In genomic region chr17:7478276-7479138, GRCh38 we compare ENCODE assay signal across 1 cellular context.
A peak's percentile ranks its signal among the peaks of the same experiment; 100 is the strongest.
TF ChIP-seq lines count a peak whose summit lies in the region.

No MANE protein-coding gene starts in this region.

TF ChIP-seq in HepG2, 621 proteins besides CTCF, POLR2A, EP300 and RAD21 (continues in another document):
- 0 out of 2 replicates have a peak, but pooled peaks have one; percentile 24 for TF ChIP-seq ZNF574 (CRISPR knock-in tag; IDR thresholded peaks at IDR 0.05)
- 0 out of 2 replicates have a peak, but pooled peaks have one; percentile 26 for TF ChIP-seq PCBP1 (IDR thresholded peaks at IDR 0.05; ENCODE audit: borderline replicate concordance, low read depth, low read length)
- TF ChIP-seq ZGPAT (CRISPR knock-in tag; IDR thresholded peaks at IDR 0.05): no peak
- TF ChIP-seq RBM39 (IDR thresholded peaks at IDR 0.05; ENCODE audit: low read depth, low read length, poor library complexity, severe bottlenecking): peak; percentile 13
- TF ChIP-seq PHF21A (CRISPR knock-in tag; IDR thresholded peaks at IDR 0.05): no peak
- TF ChIP-seq PHF8 (CRISPR knock-in tag; IDR thresholded peaks at IDR 0.05): no peak
- 0 out of 2 replicates have a peak, but pooled peaks have one; percentile 39 for TF ChIP-seq ZNF589 (CRISPR knock-in tag; conservative IDR thresholded peaks at IDR 0.05)
- 0 out of 2 replicates have a peak, but pooled peaks have one; percentile 24 for TF ChIP-seq ZNF547 (CRISPR knock-in tag; IDR thresholded peaks at IDR 0.05)
- 0 out of 2 replicates have a peak, but pooled peaks have one; percentile 1 for TF ChIP-seq SIN3A (IDR thresholded peaks at IDR 0.05; ENCODE audit: borderline replicate concordance, low read depth, low read length)
- 0 out of 2 replicates have a peak, but pooled peaks have one; percentile 15 for TF ChIP-seq ESRRA (CRISPR knock-in tag; IDR thresholded peaks at IDR 0.05; ENCODE audit: low read depth)
- TF ChIP-seq ZNF44 (CRISPR knock-in tag; IDR thresholded peaks at IDR 0.05): no peak
- TF ChIP-seq ZNF839 (CRISPR knock-in tag; IDR thresholded peaks at IDR 0.05; ENCODE audit: borderline replicate concordance): peak; percentile 53; the same call in 1 of the 2 replicates
- TF ChIP-seq THAP11 (CRISPR knock-in tag; IDR thresholded peaks at IDR 0.05): 0 out of 2 replicates have a peak, but pooled peaks have one; percentile 8
- TF ChIP-seq IRX3 (CRISPR knock-in tag; IDR thresholded peaks at IDR 0.05; ENCODE audit: borderline replicate concordance, low read depth): 0 out of 2 replicates have a peak, but pooled peaks have one; percentile 18
- TF ChIP-seq TFDP2 (CRISPR knock-in tag; IDR thresholded peaks at IDR 0.05): no peak
- no peak for TF ChIP-seq ZNF292 (CRISPR knock-in tag; IDR thresholded peaks at IDR 0.05; ENCODE audit: borderline replicate concordance, low read depth)
- TF ChIP-seq CHD2 (IDR thresholded peaks at IDR 0.05; ENCODE audit: low read depth, low read length): 0 out of 2 replicates have a peak, but pooled peaks have one; percentile 23
- TF ChIP-seq ZNF598 (CRISPR knock-in tag; IDR thresholded peaks at IDR 0.05; ENCODE audit: borderline replicate concordance): peak; percentile 48; the same call in 1 of the 2 replicates
- peak; percentile 53 for TF ChIP-seq HDAC1 (CRISPR knock-in tag; IDR thresholded peaks at IDR 0.05)
- TF ChIP-seq MYC (CRISPR knock-in tag; IDR thresholded peaks at IDR 0.05; ENCODE audit: borderline replicate concordance): peak; percentile 12; the same call in 1 of the 2 replicates
- TF ChIP-seq ATF3 (CRISPR knock-in tag; IDR thresholded peaks at IDR 0.05): no peak
- peak; percentile 52; the same call in 1 of the 2 replicates for TF ChIP-seq ZNF687 (CRISPR knock-in tag; IDR thresholded peaks at IDR 0.05)
- TF ChIP-seq SOX6 (IDR thresholded peaks at IDR 0.05): no peak
- TF ChIP-seq SOX6 (CRISPR knock-in tag; IDR thresholded peaks at IDR 0.05): 0 out of 2 replicates have a peak, but pooled peaks have one; percentile 15
- 0 out of 2 replicates have a peak, but pooled peaks have one; percentile 13 for TF ChIP-seq ZNF230 (CRISPR knock-in tag; IDR thresholded peaks at IDR 0.05)
- 0 out of 2 replicates have a peak, but pooled peaks have one; percentile 35 for TF ChIP-seq ZNF468 (CRISPR knock-in tag; IDR thresholded peaks at IDR 0.05)
- no peak for TF ChIP-seq IRF9 (CRISPR knock-in tag; IDR thresholded peaks at IDR 0.05; ENCODE audit: borderline replicate concordance)
- no peak for TF ChIP-seq ZNF501 (CRISPR knock-in tag; IDR thresholded peaks at IDR 0.05)
- TF ChIP-seq BATF2 (CRISPR knock-in tag; IDR thresholded peaks at IDR 0.05): 0 out of 2 replicates have a peak, but pooled peaks have one; percentile 46
- TF ChIP-seq MTF1 (CRISPR knock-in tag; IDR thresholded peaks at IDR 0.05): no peak
- peak; percentile 19; the same call in 1 of the 2 replicates for TF ChIP-seq ZSCAN25 (CRISPR knock-in tag; IDR thresholded peaks at IDR 0.05)
- TF ChIP-seq NONO (IDR thresholded peaks at IDR 0.05): no peak
- peak; percentile 74 for TF ChIP-seq NONO (CRISPR knock-in tag; conservative IDR thresholded peaks at IDR 0.05)
- TF ChIP-seq ZNF451 (CRISPR knock-in tag; IDR thresholded peaks at IDR 0.05): 0 out of 2 replicates have a peak, but pooled peaks have one; percentile 21
- TF ChIP-seq ZNF792 (CRISPR knock-in tag; IDR thresholded peaks at IDR 0.05): no peak
- TF ChIP-seq ZNF446 (CRISPR knock-in tag; IDR thresholded peaks at IDR 0.05): 0 out of 2 replicates have a peak, but pooled peaks have one; percentile 49
- TF ChIP-seq, protein P1, sequence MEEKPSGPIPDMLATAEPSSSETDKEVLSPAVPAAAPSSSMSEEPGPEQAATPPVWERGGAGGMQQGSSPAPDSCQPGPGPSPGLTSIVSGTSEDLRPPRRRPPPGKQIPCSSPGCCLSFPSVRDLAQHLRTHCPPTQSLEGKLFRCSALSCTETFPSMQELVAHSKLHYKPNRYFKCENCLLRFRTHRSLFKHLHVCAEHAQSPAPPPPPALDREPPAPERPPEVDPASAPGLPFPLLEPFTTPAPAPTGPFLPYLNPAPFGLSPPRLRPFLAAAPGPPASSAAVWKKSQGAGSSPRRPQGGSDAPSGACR (CRISPR knock-in tag; IDR thresholded peaks at IDR 0.05): 0 out of 2 replicates have a peak, but pooled peaks have one; percentile 49
- TF ChIP-seq, protein P2, sequence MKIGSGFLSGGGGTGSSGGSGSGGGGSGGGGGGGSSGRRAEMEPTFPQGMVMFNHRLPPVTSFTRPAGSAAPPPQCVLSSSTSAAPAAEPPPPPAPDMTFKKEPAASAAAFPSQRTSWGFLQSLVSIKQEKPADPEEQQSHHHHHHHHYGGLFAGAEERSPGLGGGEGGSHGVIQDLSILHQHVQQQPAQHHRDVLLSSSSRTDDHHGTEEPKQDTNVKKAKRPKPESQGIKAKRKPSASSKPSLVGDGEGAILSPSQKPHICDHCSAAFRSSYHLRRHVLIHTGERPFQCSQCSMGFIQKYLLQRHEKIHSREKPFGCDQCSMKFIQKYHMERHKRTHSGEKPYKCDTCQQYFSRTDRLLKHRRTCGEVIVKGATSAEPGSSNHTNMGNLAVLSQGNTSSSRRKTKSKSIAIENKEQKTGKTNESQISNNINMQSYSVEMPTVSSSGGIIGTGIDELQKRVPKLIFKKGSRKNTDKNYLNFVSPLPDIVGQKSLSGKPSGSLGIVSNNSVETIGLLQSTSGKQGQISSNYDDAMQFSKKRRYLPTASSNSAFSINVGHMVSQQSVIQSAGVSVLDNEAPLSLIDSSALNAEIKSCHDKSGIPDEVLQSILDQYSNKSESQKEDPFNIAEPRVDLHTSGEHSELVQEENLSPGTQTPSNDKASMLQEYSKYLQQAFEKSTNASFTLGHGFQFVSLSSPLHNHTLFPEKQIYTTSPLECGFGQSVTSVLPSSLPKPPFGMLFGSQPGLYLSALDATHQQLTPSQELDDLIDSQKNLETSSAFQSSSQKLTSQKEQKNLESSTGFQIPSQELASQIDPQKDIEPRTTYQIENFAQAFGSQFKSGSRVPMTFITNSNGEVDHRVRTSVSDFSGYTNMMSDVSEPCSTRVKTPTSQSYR (CRISPR knock-in tag; IDR thresholded peaks at IDR 0.05; ENCODE audit: borderline replicate concordance): peak; percentile 82
- TF ChIP-seq ZMYM3 (CRISPR knock-in tag; IDR thresholded peaks at IDR 0.05): 0 out of 2 replicates have a peak, but pooled peaks have one; percentile 9
- TF ChIP-seq ZNF777 (CRISPR knock-in tag; IDR thresholded peaks at IDR 0.05): peak; percentile 93
- no peak for TF ChIP-seq ZNF749 (CRISPR knock-in tag; IDR thresholded peaks at IDR 0.05; ENCODE audit: borderline replicate concordance)
- 0 out of 2 replicates have a peak, but pooled peaks have one; percentile 7 for TF ChIP-seq ZNF225 (CRISPR knock-in tag; IDR thresholded peaks at IDR 0.05)
- TF ChIP-seq ZNF816 (CRISPR knock-in tag; IDR thresholded peaks at IDR 0.05; ENCODE audit: borderline replicate concordance): no peak
